9 cellular contexts compared by ENCODE assay signal in the genomic region with DNA sequence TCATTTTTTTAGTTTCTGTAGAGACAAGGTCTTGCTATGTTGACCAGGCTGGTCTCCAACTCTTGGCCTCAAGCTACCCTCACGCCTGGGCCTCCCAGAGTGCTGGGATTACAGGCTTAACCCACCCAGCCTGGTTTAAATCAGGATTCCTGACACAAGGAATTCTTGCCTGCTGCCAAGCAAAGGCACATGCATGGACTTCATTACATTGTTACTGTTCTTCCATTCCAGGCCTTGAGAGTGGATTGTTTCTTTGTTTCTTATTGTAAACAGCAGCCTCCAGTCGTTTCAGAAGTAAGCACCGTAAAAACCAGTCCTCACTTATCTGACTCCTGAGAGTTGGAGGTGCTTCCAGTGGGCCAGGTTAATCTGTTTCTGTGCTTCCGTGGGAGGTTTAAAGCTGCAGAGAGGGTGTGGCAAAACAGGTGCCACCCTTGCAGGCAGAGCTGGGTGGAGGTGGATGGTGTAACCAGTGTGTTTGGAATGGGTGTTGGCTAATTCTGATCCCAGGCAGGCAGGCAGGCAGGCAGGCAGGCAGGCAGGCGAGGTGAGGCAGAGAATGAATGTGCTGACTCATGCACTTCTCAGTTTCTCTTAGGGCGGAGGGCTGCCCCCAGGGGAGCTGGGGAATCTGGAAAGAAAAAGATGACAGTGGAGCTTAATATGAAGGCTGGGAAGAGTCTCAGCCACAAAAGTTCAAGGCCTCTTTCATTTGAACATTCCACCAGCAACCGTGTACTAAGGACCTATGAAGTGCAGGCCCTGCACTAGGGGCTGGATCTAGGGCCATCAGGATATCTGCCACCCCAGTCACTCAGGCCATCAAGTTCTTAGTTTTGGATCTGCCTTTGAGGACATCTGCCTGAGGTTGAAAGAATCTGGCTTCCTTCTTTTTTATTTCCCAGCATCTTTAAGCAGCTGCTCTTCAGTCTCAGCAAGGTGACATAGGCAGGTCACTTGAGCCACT.
DNase-seq lines count a peak whose midpoint lies in the region; ATAC-seq and TF ChIP-seq lines count a peak whose summit lies in the region.
"Had no signal": no experiment of that assay in that cellular context is flagged by ENCODE, and none has a peak within 500 bp of the region (broad histone marks: within the 10 kb centered on the region; RNA-seq: fewer than 3 reads in every experiment).

No MANE protein-coding gene starts in this region.

- no peak; the same call in none of the 2 replicates for TF ChIP-seq RAD21 in Ishikawa (IDR thresholded peaks at IDR 0.05; ENCODE audit: low read depth)

- no peaks in the 10 kb centered on the region for H3K27me3 ChIP-seq in BLaER1 treated with 17β-estradiol and CSF1 and Interleukin-3, amounts not matched to agents 10 nM and 100 nM
- H3K27me3 ChIP-seq in mucosa of stomach (ENCODE audit: control insufficient read depth, insufficient read depth, low read length): no peaks in the 10 kb centered on the region
- no peaks in the 10 kb centered on the region for H3K27me3 ChIP-seq in effector memory CD4-positive, alpha-beta T cell (replicated peaks; ENCODE audit: control insufficient read depth, insufficient read depth, low read length, poor library complexity, severe bottlenecking)

- no peak for ATAC-seq in activated CD4-positive, CD25-positive, alpha-beta regulatory T cell treated with anti-CD3 and anti-CD28 coated beads, Interleukin-2, amount 50 U/mL, for 24 hours
- no peak for ATAC-seq in HG02678 (IDR thresholded peaks at IDR 0.05; ENCODE audit: unreplicated experiment)

- peak; percentile 19; the same call in 1 of the 2 replicates for TF ChIP-seq EP300 in Ishikawa (IDR thresholded peaks at IDR 0.05; ENCODE audit: borderline replicate concordance)

- no peaks in the 10 kb centered on the region for H3K36me3 ChIP-seq in BLaER1 treated with 17β-estradiol and CSF1 and Interleukin-3, amounts not matched to agents 10 nM and 100 nM
- no peaks in the 10 kb centered on the region for H3K36me3 ChIP-seq in mucosa of stomach (ENCODE audit: control insufficient read depth, insufficient read depth, low read length)
- H3K36me3 ChIP-seq in effector memory CD4-positive, alpha-beta T cell (ENCODE audit: control insufficient read depth, insufficient read depth, low read length): no peaks in the 10 kb centered on the region

- peaks cover 9% of the 10 kb centered on the region for H3K27me3 Mint-ChIP-seq in T-helper 2 cell treated with Interferon-gamma antibody and Interleukin-4, amounts not matched to agents 5 μg/mL and 100 μg/mL, for 36 hours (ENCODE audit: low read depth)

- H3K36me3 Mint-ChIP-seq in T-helper 2 cell treated with Interferon-gamma antibody and Interleukin-4, amounts not matched to agents 5 μg/mL and 100 μg/mL, for 36 hours (ENCODE audit: low read depth): no peaks in the 10 kb centered on the region
- H3K36me3 Mint-ChIP-seq: naive B cell had no signal

- H3K4me3 Mint-ChIP-seq in T-helper 2 cell treated with Interferon-gamma antibody and Interleukin-4, amounts not matched to agents 5 μg/mL and 100 μg/mL, for 36 hours: no peak overlapping the region
- H3K4me3 Mint-ChIP-seq: naive B cell had no signal

- peak overlapping the region in 9 of 11 experiments; percentile 17 to 75 (median 55); a peak in 16 of 22 replicates for H3K4me2 ChIP-seq in BLaER1 treated with 17β-estradiol and CSF1 and Interleukin-3, amounts not matched to agents 10 nM and 100 nM

- H3K4me1 Mint-ChIP-seq in T-helper 2 cell treated with Interferon-gamma antibody and Interleukin-4, amounts not matched to agents 5 μg/mL and 100 μg/mL, for 36 hours (ENCODE audit: low read depth): peaks cover 34% of the 10 kb centered on the region
- H3K4me1 Mint-ChIP-seq: naive B cell had no signal

- H4K20me1 ChIP-seq in BLaER1 treated with 17β-estradiol and CSF1 and Interleukin-3, amounts not matched to agents 10 nM and 100 nM: no peaks in the 10 kb centered on the region

- H3K9ac ChIP-seq in BLaER1 treated with 17β-estradiol and CSF1 and Interleukin-3, amounts not matched to agents 10 nM and 100 nM: no peak overlapping the region; a peak in 1 of 22 replicates
- H3K9ac ChIP-seq in mucosa of stomach (ENCODE audit: low read length): peak overlapping the region; percentile 71

- H3K27ac Mint-ChIP-seq in T-helper 2 cell treated with Interferon-gamma antibody and Interleukin-4, amounts not matched to agents 5 μg/mL and 100 μg/mL, for 36 hours: no peak overlapping the region

- peaks cover 10 to 24% (median 21%) of the 10 kb centered on the region in 10 experiments for H3K4me1 ChIP-seq in BLaER1 treated with 17β-estradiol and CSF1 and Interleukin-3, amounts not matched to agents 10 nM and 100 nM
- H3K4me1 ChIP-seq in mucosa of stomach (ENCODE audit: control insufficient read depth, insufficient read depth, low read length): peaks cover 52% of the 10 kb centered on the region
- no peaks in the 10 kb centered on the region for H3K4me1 ChIP-seq in effector memory CD4-positive, alpha-beta T cell (ENCODE audit: control insufficient read depth, insufficient read depth, low read length, poor library complexity, severe bottlenecking)

- H3K9me3 Mint-ChIP-seq in T-helper 2 cell treated with Interferon-gamma antibody and Interleukin-4, amounts not matched to agents 5 μg/mL and 100 μg/mL, for 36 hours: no peaks in the 10 kb centered on the region
- H3K9me3 Mint-ChIP-seq: naive B cell had no signal

- peak overlapping the region in 3 of 11 experiments; percentile 11 to 30 (median 11); a peak in 4 of 22 replicates for H3K27ac ChIP-seq in BLaER1 treated with 17β-estradiol and CSF1 and Interleukin-3, amounts not matched to agents 10 nM and 100 nM
- no peak overlapping the region for H3K27ac ChIP-seq in effector memory CD4-positive, alpha-beta T cell (ENCODE audit: insufficient read depth, low read length, poor library complexity, severe bottlenecking)

- no peak overlapping the region for H3K4me3 ChIP-seq in BLaER1 treated with 17β-estradiol and CSF1 and Interleukin-3, amounts not matched to agents 10 nM and 100 nM
- H3K4me3 ChIP-seq in mucosa of stomach (ENCODE audit: low read length): no peak overlapping the region
- no peak overlapping the region for H3K4me3 ChIP-seq in effector memory CD4-positive, alpha-beta T cell (ENCODE audit: insufficient read depth, low read depth, low read length, poor library complexity, severe bottlenecking)

- DNase-seq in T47D (ENCODE audit: low read depth in 1 of 2, low spot score in 1 of 2): peak; percentile 60 to 84
- DNase-seq in T-helper 2 cell treated with Interferon-gamma antibody and Interleukin-4, amounts not matched to agents 5 μg/mL and 100 μg/mL, for 36 hours (ENCODE audit: low spot score): no peak
- DNase-seq in effector memory CD4-positive, alpha-beta T cell: no peak
- DNase-seq: naive B cell had no signal

- in situ Hi-C loops in T47D (cut with HindIII; ENCODE audit: low pct_unique_long_range_greater_than_20kb, low sequenced_read_pairs): no loop called here

- no peaks in the 10 kb centered on the region for H3K9me3 ChIP-seq in BLaER1 treated with 17β-estradiol and CSF1 and Interleukin-3, amounts not matched to agents 10 nM and 100 nM (replicated peaks in 1 of 11)
- H3K9me3 ChIP-seq in mucosa of stomach (ENCODE audit: control insufficient read depth, low read length): no peaks in the 10 kb centered on the region
- no peaks in the 10 kb centered on the region for H3K9me3 ChIP-seq in effector memory CD4-positive, alpha-beta T cell (ENCODE audit: control insufficient read depth, low read length)

TF ChIP-seq in Ishikawa, 13 proteins besides CTCF, POLR2A, EP300 and RAD21 (continues in another document):
- no peak for TF ChIP-seq EGR1 (IDR thresholded peaks at IDR 0.05)
- TF ChIP-seq, protein P1, sequence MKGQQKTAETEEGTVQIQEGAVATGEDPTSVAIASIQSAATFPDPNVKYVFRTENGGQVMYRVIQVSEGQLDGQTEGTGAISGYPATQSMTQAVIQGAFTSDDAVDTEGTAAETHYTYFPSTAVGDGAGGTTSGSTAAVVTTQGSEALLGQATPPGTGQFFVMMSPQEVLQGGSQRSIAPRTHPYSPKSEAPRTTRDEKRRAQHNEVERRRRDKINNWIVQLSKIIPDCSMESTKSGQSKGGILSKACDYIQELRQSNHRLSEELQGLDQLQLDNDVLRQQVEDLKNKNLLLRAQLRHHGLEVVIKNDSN (IDR thresholded peaks at IDR 0.05): peak; percentile 53
- TF ChIP-seq, protein P2, sequence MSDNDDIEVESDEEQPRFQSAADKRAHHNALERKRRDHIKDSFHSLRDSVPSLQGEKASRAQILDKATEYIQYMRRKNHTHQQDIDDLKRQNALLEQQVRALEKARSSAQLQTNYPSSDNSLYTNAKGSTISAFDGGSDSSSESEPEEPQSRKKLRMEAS (IDR thresholded peaks at IDR 0.05): peak; percentile 72
- 0 out of 2 replicates have a peak, but pooled peaks have one; percentile 10 for TF ChIP-seq YY1 (IDR thresholded peaks at IDR 0.05; ENCODE audit: low read depth)
- TF ChIP-seq, protein P3, sequence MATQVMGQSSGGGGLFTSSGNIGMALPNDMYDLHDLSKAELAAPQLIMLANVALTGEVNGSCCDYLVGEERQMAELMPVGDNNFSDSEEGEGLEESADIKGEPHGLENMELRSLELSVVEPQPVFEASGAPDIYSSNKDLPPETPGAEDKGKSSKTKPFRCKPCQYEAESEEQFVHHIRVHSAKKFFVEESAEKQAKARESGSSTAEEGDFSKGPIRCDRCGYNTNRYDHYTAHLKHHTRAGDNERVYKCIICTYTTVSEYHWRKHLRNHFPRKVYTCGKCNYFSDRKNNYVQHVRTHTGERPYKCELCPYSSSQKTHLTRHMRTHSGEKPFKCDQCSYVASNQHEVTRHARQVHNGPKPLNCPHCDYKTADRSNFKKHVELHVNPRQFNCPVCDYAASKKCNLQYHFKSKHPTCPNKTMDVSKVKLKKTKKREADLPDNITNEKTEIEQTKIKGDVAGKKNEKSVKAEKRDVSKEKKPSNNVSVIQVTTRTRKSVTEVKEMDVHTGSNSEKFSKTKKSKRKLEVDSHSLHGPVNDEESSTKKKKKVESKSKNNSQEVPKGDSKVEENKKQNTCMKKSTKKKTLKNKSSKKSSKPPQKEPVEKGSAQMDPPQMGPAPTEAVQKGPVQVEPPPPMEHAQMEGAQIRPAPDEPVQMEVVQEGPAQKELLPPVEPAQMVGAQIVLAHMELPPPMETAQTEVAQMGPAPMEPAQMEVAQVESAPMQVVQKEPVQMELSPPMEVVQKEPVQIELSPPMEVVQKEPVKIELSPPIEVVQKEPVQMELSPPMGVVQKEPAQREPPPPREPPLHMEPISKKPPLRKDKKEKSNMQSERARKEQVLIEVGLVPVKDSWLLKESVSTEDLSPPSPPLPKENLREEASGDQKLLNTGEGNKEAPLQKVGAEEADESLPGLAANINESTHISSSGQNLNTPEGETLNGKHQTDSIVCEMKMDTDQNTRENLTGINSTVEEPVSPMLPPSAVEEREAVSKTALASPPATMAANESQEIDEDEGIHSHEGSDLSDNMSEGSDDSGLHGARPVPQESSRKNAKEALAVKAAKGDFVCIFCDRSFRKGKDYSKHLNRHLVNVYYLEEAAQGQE (IDR thresholded peaks at IDR 0.05; ENCODE audit: low read depth): no peak
- no peak for TF ChIP-seq ZBTB7A (IDR thresholded peaks at IDR 0.05; ENCODE audit: low read depth)
- TF ChIP-seq FOXM1 (IDR thresholded peaks at IDR 0.05; ENCODE audit: borderline replicate concordance, low read depth): no peak
- peak; percentile 66 for TF ChIP-seq CEBPB (IDR thresholded peaks at IDR 0.05)
- TF ChIP-seq TCF12 (IDR thresholded peaks at IDR 0.05; ENCODE audit: low read depth): no peak
- TF ChIP-seq NFIC (IDR thresholded peaks at IDR 0.05): no peak

Comparison
In these comparisons a context has a peak if more than half of its experiments do, and no peak if none do; other contexts are left out.
1. DNase-seq: peak in T47D (2 of 2); none in T-helper 2 cell treated with Interferon-gamma antibody and Interleukin-4, amounts not matched to agents 5 μg/mL and 100 μg/mL, for 36 hours (single experiment) and effector memory CD4-positive, alpha-beta T cell (0 of 3).